ENCODE assay signal across 2 cellular contexts in the genomic region with DNA sequence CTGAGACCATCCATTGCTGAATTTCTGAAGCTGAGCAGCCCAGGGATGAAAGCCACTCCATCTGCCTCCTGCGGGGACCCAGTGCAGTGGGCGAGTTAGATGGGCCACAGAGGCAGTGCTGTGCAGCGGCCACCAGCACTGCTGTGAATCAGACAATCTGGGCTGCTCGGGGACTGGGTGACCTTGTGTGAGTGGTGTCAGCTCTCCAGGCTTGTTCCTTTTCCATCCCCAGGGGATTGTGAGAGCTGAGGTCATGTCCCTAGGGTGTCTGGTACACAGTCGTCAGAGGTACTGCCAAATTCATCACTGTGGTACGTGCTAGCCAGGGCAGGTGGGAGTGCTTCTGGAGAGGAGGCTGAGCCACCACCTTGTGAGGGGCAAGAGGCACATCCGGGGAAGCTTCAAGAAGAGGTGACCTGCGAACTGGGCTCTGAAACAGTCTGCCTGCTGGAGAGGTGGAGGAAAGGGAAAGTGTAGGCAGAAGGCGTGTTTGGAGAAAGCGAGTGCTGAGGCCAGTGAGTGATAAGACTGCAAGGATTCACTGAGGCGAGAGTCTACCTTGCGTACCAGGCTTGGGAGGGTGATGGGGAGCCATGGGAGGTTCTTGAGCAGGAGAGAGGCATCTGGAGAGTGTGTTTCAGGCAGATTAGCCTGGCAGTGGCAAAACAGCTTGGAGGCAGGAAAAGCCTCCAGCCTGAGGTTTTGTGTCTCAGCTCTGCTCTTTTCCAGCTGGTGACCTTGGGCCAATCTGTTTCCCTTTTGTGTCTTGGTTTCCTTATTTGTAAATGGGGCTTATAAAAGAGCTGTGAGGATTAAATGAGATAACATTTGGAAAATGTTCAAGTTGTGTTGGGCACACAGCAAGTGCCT.
TF ChIP-seq lines count a peak whose summit lies in the region.

No MANE protein-coding gene starts in this region.

TF ChIP-seq in HCT116, 20 proteins besides CTCF, POLR2A, EP300 and RAD21:
- TF ChIP-seq, protein P1, sequence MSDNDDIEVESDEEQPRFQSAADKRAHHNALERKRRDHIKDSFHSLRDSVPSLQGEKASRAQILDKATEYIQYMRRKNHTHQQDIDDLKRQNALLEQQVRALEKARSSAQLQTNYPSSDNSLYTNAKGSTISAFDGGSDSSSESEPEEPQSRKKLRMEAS (IDR thresholded peaks at IDR 0.05), result no peak
- TF ChIP-seq CBX3 (IDR thresholded peaks at IDR 0.05; ENCODE audit: low read depth) (no peak), EGR1 (IDR thresholded peaks at IDR 0.05; ENCODE audit: low read depth) (no peak), SRF (IDR thresholded peaks at IDR 0.05; ENCODE audit: low read depth) (no peak), CEBPB (IDR thresholded peaks at IDR 0.05; ENCODE audit: low read depth) (no peak)
- TF ChIP-seq, protein P2, sequence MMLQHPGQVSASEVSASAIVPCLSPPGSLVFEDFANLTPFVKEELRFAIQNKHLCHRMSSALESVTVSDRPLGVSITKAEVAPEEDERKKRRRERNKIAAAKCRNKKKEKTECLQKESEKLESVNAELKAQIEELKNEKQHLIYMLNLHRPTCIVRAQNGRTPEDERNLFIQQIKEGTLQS (IDR thresholded peaks at IDR 0.05), result no peak
- TF ChIP-seq, protein P3, sequence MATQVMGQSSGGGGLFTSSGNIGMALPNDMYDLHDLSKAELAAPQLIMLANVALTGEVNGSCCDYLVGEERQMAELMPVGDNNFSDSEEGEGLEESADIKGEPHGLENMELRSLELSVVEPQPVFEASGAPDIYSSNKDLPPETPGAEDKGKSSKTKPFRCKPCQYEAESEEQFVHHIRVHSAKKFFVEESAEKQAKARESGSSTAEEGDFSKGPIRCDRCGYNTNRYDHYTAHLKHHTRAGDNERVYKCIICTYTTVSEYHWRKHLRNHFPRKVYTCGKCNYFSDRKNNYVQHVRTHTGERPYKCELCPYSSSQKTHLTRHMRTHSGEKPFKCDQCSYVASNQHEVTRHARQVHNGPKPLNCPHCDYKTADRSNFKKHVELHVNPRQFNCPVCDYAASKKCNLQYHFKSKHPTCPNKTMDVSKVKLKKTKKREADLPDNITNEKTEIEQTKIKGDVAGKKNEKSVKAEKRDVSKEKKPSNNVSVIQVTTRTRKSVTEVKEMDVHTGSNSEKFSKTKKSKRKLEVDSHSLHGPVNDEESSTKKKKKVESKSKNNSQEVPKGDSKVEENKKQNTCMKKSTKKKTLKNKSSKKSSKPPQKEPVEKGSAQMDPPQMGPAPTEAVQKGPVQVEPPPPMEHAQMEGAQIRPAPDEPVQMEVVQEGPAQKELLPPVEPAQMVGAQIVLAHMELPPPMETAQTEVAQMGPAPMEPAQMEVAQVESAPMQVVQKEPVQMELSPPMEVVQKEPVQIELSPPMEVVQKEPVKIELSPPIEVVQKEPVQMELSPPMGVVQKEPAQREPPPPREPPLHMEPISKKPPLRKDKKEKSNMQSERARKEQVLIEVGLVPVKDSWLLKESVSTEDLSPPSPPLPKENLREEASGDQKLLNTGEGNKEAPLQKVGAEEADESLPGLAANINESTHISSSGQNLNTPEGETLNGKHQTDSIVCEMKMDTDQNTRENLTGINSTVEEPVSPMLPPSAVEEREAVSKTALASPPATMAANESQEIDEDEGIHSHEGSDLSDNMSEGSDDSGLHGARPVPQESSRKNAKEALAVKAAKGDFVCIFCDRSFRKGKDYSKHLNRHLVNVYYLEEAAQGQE (IDR thresholded peaks at IDR 0.05; ENCODE audit: low read depth), result no peak

TF ChIP-seq in WTC11, 78 proteins besides CTCF, POLR2A, EP300 and RAD21 (continued from another document):
- TF ChIP-seq, protein P4, sequence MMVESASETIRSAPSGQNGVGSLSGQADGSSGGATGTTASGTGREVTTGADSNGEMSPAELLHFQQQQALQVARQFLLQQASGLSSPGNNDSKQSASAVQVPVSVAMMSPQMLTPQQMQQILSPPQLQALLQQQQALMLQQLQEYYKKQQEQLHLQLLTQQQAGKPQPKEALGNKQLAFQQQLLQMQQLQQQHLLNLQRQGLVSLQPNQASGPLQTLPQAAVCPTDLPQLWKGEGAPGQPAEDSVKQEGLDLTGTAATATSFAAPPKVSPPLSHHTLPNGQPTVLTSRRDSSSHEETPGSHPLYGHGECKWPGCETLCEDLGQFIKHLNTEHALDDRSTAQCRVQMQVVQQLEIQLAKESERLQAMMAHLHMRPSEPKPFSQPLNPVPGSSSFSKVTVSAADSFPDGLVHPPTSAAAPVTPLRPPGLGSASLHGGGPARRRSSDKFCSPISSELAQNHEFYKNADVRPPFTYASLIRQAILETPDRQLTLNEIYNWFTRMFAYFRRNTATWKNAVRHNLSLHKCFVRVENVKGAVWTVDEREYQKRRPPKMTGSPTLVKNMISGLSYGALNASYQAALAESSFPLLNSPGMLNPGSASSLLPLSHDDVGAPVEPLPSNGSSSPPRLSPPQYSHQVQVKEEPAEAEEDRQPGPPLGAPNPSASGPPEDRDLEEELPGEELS (CRISPR knock-in tag; IDR thresholded peaks at IDR 0.05), result no peak
- TF ChIP-seq CREM (CRISPR knock-in tag; IDR thresholded peaks at IDR 0.05), result no peak
- no peak for TF ChIP-seq ZNF263 (CRISPR knock-in tag; IDR thresholded peaks at IDR 0.05; ENCODE audit: low read depth)
- TF ChIP-seq, protein P5, sequence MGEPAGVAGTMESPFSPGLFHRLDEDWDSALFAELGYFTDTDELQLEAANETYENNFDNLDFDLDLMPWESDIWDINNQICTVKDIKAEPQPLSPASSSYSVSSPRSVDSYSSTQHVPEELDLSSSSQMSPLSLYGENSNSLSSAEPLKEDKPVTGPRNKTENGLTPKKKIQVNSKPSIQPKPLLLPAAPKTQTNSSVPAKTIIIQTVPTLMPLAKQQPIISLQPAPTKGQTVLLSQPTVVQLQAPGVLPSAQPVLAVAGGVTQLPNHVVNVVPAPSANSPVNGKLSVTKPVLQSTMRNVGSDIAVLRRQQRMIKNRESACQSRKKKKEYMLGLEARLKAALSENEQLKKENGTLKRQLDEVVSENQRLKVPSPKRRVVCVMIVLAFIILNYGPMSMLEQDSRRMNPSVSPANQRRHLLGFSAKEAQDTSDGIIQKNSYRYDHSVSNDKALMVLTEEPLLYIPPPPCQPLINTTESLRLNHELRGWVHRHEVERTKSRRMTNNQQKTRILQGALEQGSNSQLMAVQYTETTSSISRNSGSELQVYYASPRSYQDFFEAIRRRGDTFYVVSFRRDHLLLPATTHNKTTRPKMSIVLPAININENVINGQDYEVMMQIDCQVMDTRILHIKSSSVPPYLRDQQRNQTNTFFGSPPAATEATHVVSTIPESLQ (CRISPR knock-in tag; IDR thresholded peaks at IDR 0.05), result no peak
- no peak for TF ChIP-seq TCF7 (CRISPR knock-in tag; IDR thresholded peaks at IDR 0.05; ENCODE audit: low read depth)
- no peak for TF ChIP-seq FOXP1 (CRISPR knock-in tag; IDR thresholded peaks at IDR 0.05; ENCODE audit: borderline replicate concordance)
- TF ChIP-seq, protein P6, sequence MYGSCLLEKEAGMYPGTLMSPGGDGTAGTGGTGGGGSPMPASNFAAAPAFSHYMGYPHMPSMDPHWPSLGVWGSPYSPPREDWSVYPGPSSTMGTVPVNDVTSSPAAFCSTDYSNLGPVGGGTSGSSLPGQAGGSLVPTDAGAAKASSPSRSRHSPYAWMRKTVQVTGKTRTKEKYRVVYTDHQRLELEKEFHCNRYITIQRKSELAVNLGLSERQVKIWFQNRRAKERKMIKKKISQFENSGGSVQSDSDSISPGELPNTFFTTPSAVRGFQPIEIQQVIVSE (CRISPR knock-in tag; IDR thresholded peaks at IDR 0.05; ENCODE audit: borderline replicate concordance), result no peak
- no peak for TF ChIP-seq PRRX2 (CRISPR knock-in tag; IDR thresholded peaks at IDR 0.05)
TF ChIP-seq in WTC11: peak in this region for 0.
